ENCODE assay signal across 17 cellular contexts in genomic region chr9:4102078-4102477, GRCh38.
DNase-seq lines count a peak whose midpoint lies in the region; ATAC-seq and TF ChIP-seq lines count a peak whose summit lies in the region.
"Had no signal": no experiment of that assay in that cellular context is flagged by ENCODE, and none has a peak within 500 bp of the region (broad histone marks: within the 10 kb centered on the region; RNA-seq: fewer than 3 reads in every experiment).

No MANE protein-coding gene starts in this region.

- no peaks in the 10 kb centered on the region for H3K27me3 Mint-ChIP-seq in osteocyte (ENCODE audit: unreplicated experiment)

- no peak overlapping the region for H2BK120ac ChIP-seq in neuronal stem cell (ENCODE audit: low read depth, low read length)

- H4K8ac ChIP-seq in neuronal stem cell (ENCODE audit: low read depth, low read length) = no peak overlapping the region

- no peak overlapping the region for H3K4me2 ChIP-seq in neuronal stem cell (ENCODE audit: insufficient read depth, low read length, poor library complexity, severe bottlenecking)
- H3K4me2 ChIP-seq: BLaER1, GM23338 had no signal

- H3K27me3 ChIP-seq in ACC112 (ENCODE audit: insufficient read depth, low read length) (no peaks in the 10 kb centered on the region), left lung (no peaks in the 10 kb centered on the region), neuronal stem cell (ENCODE audit: control insufficient read depth in 3 of 3, insufficient read depth in 3 of 3, low read depth in 1 of 3, low read length in 3 of 3) (no peaks in the 10 kb centered on the region)
- H3K27me3 ChIP-seq: BLaER1 had no signal

- no peak for TF ChIP-seq CTCF in fibroblast of villous mesenchyme (IDR thresholded peaks at IDR 0.05; ENCODE audit: insufficient read depth, low read depth, low read length)
- no peak for TF ChIP-seq CTCF in osteocyte (IDR thresholded peaks at IDR 0.05)
- TF ChIP-seq CTCF in left lung (IDR thresholded peaks at IDR 0.05) = no peak

- no peak overlapping the region for H2BK12ac ChIP-seq in neuronal stem cell (ENCODE audit: low read length)

- H3K79me2 ChIP-seq in ACC112 (ENCODE audit: control insufficient read depth, insufficient read depth, low read length, unreplicated experiment) = peaks cover 30% of the 10 kb centered on the region

- H3K27ac ChIP-seq in ACC112 (ENCODE audit: low read depth, low read length) = 0 out of 2 replicates have a peak overlapping the region, but pooled peaks have one; percentile 11
- no peak overlapping the region for H3K27ac ChIP-seq in left lung
- no peak overlapping the region for H3K27ac ChIP-seq in neuronal stem cell (replicated peaks; ENCODE audit: low read length)
- H3K27ac ChIP-seq: 22Rv1, BLaER1 had no signal

- DNase-seq in amniotic epithelial cell (ENCODE audit: low read depth) = peak; percentile 58
- peak; percentile 48 for DNase-seq in fibroblast of villous mesenchyme (ENCODE audit: low read depth)
- DNase-seq in osteocyte (ENCODE audit: extremely low spot score, unreplicated experiment) = no peak
- no peak for DNase-seq in left lung
- no peak for DNase-seq in EL
- no peak for DNase-seq in HK-2 (ENCODE audit: unreplicated experiment)
- no peak for DNase-seq in neuronal stem cell (ENCODE audit: low spot score)
- DNase-seq: AML-193; Caco-2; CD8-positive, alpha-beta memory T cell; DND-41; H7 had no signal

- peaks cover 5% of the 10 kb centered on the region for H3K79me1 ChIP-seq in neuronal stem cell (ENCODE audit: low read depth, low read length)

- H3K9ac ChIP-seq in neuronal stem cell (ENCODE audit: low read depth, low read length, poor library complexity) = no peak overlapping the region
- H3K9ac ChIP-seq: BLaER1 had no signal

- intact Hi-C loops in left lung (cut with DNase I) = no loop called here

- H3K9me3 Mint-ChIP-seq in osteocyte (ENCODE audit: unreplicated experiment) = no peaks in the 10 kb centered on the region
- H3K9me3 Mint-ChIP-seq: GM23338 had no signal

- WGBS in neuronal stem cell (ENCODE audit: extremely low coverage in 2 of 2, insufficient read length in 2 of 2, insufficient replicate concordance in 1 of 2), 2 donors = no CpG with 5 or more reads among the region's 3 CpGs

- H3K27ac Mint-ChIP-seq in osteocyte (ENCODE audit: unreplicated experiment) = peak overlapping the region; percentile 21
- H3K27ac Mint-ChIP-seq: CD8-positive, alpha-beta memory T cell; GM23338 had no signal

- H2AFZ ChIP-seq in ACC112 (ENCODE audit: low read length, unreplicated experiment) (no peak overlapping the region), neuronal stem cell (ENCODE audit: low read length) (no peak overlapping the region)
- H2AFZ ChIP-seq: GM23338 had no signal

- no peak overlapping the region for H3K4me3 Mint-ChIP-seq in osteocyte (ENCODE audit: unreplicated experiment)
- H3K4me3 Mint-ChIP-seq: CD8-positive, alpha-beta memory T cell; GM23338 had no signal

- H3K23ac ChIP-seq in neuronal stem cell (ENCODE audit: low read depth, low read length, poor library complexity) = no peak overlapping the region

- H3K4me1 ChIP-seq in ACC112 (ENCODE audit: control insufficient read depth, insufficient read depth, low read length, unreplicated experiment) = peaks cover 54% of the 10 kb centered on the region
- peaks cover 0 to 1% of the 10 kb centered on the region in 2 donors for H3K4me1 ChIP-seq in left lung
- H3K4me1 ChIP-seq in neuronal stem cell (ENCODE audit: control insufficient read depth in 2 of 2, insufficient read depth in 1 of 2, low read depth in 1 of 2, low read length in 2 of 2) = peaks cover 0 to 9% of the 10 kb centered on the region in 2 donors
- H3K4me1 ChIP-seq: BLaER1 had no signal

- H3K36me3 Mint-ChIP-seq in osteocyte (ENCODE audit: unreplicated experiment) = no peaks in the 10 kb centered on the region
- H3K36me3 Mint-ChIP-seq: CD8-positive, alpha-beta memory T cell had no signal

- ATAC-seq in left lung = no peak
- ATAC-seq: GM23338, HepG2 had no signal

- no peak overlapping the region for H3K18ac ChIP-seq in neuronal stem cell (ENCODE audit: low read length)

- no peak overlapping the region for H2BK5ac ChIP-seq in neuronal stem cell (ENCODE audit: low read length)

- H3K9me3 ChIP-seq in left lung = no peaks in the 10 kb centered on the region
- peaks cover 2 to 4% of the 10 kb centered on the region in 2 donors for H3K9me3 ChIP-seq in neuronal stem cell (replicated peaks in 1 of 2; ENCODE audit: control insufficient read depth in 2 of 2, insufficient read depth in 1 of 2, low read depth in 1 of 2, low read length in 2 of 2)
- H3K9me3 ChIP-seq: Caco-2 had no signal

- no peak overlapping the region for H2BK15ac ChIP-seq in neuronal stem cell (ENCODE audit: low read length)

- H3K4me3 ChIP-seq in ACC112 (ENCODE audit: low read depth, low read length) = no peak overlapping the region
- no peak overlapping the region for H3K4me3 ChIP-seq in fibroblast of villous mesenchyme (ENCODE audit: low read depth, low read length)
- no peak overlapping the region for H3K4me3 ChIP-seq in left lung
- H3K4me3 ChIP-seq in neuronal stem cell (ENCODE audit: low read length in 2 of 2) = no peak overlapping the region
- H3K4me3 ChIP-seq: BLaER1, GM23338 had no signal

- peaks cover 47% of the 10 kb centered on the region for H3K4me1 Mint-ChIP-seq in osteocyte (ENCODE audit: unreplicated experiment)
- H3K4me1 Mint-ChIP-seq: CD8-positive, alpha-beta memory T cell; GM23338 had no signal

- no peak overlapping the region for H3K14ac ChIP-seq in neuronal stem cell (ENCODE audit: low read length)

- no peak overlapping the region for H3K4ac ChIP-seq in neuronal stem cell (ENCODE audit: low read length)

- no peaks in the 10 kb centered on the region for H3K36me3 ChIP-seq in ACC112 (ENCODE audit: insufficient read depth, low read length)
- H3K36me3 ChIP-seq in left lung = no peaks in the 10 kb centered on the region
- H3K36me3 ChIP-seq in neuronal stem cell (replicated peaks in 1 of 2; ENCODE audit: control insufficient read depth in 2 of 2, insufficient read depth in 2 of 2, low read length in 2 of 2) = no peaks in the 10 kb centered on the region
- H3K36me3 ChIP-seq: BLaER1 had no signal

- no peak overlapping the region for H2AK5ac ChIP-seq in neuronal stem cell (ENCODE audit: low read depth, low read length)

- H4K91ac ChIP-seq in neuronal stem cell (ENCODE audit: low read depth, low read length, poor library complexity) = no peak overlapping the region

Comparison
In these comparisons a context has a peak if more than half of its experiments do, and no peak if none do; other contexts are left out.
1. DNase-seq: peak in amniotic epithelial cell (single experiment) and fibroblast of villous mesenchyme (single experiment); none in osteocyte (single experiment), left lung (0 of 2), EL (single experiment), HK-2 (single experiment) and neuronal stem cell (single experiment).